Comparison of ENCODE assay signal across 21 cellular contexts in the genomic region with DNA sequence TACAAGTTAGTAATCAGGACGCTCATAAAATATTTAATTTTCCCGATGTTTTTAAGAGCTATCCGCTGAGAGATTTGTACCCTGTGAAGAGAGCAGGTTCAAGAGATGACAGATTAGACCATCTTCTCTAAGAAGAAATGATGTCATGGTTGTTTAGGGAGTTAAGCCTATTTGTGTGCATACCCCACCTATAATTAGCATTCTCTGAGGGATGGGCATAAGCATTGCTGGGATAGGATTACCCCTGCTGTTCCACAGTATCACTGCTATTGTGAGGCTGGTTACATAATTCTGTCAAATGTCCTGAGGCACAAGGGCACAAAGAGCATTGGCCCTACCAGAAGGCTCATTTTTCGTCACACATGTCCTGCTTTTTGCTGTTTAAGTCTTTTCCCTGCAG.
DNase-seq lines count a peak whose midpoint lies in the region; ATAC-seq and TF ChIP-seq lines count a peak whose summit lies in the region.
"Had no signal": no experiment of that assay in that cellular context is flagged by ENCODE, and none has a peak within 500 bp of the region (broad histone marks: within the 10 kb centered on the region; RNA-seq: fewer than 3 reads in every experiment).

No MANE protein-coding gene starts in this region.

- H3K27me3 ChIP-seq in dorsolateral prefrontal cortex (no peaks in the 10 kb centered on the region), gastrocnemius medialis (no peaks in the 10 kb centered on the region)
- no peaks in the 10 kb centered on the region for H3K27me3 ChIP-seq in CD4-positive, alpha-beta memory T cell (ENCODE audit: insufficient read depth, low read length)
- H3K27me3 ChIP-seq: MG63 had no signal

- peak; percentile 68 to 83 for ATAC-seq in gastrocnemius medialis
- ATAC-seq: Panc1 had no signal

- DNase-seq in NCI-H748 (lab: John Stamatoyannopoulos, UW; ENCODE audit: unreplicated experiment) (peak; percentile 57), NCI-H748 treated with DMSO at 0.1 percent for 48 hours (lab: John Stamatoyannopoulos, UW) (no peak), dorsolateral prefrontal cortex (no peak), gastrocnemius medialis (no peak), LoVo (ENCODE audit: low spot score) (no peak), type B pancreatic cell (ENCODE audit: extremely low spot score, unreplicated experiment) (no peak)
- DNase-seq in activated CD4-positive, alpha-beta T cell treated with anti-CD3 and anti-CD28 coated beads for 48 hours = no peak
- DNase-seq in CD4-positive, alpha-beta memory T cell = no peak
- DNase-seq: 8988T, ACHN, H7, KBM-7, MG63, NCI-H1105 treated with DMSO at 0.1 percent for 48 hours, NCI-H1694, NCI-H2081, NCI-H226, NCI-H510A, SHP77 had no signal

- no peak for TF ChIP-seq CTCF in dorsolateral prefrontal cortex (IDR thresholded peaks at IDR 0.05 in 54 of 56, conservative IDR thresholded peaks at IDR 0.05 in 2 of 56; ENCODE audit: low read depth in 1 of 56, partially characterized antibody in 56 of 56)
- no peak for TF ChIP-seq CTCF in gastrocnemius medialis (IDR thresholded peaks at IDR 0.05 in 4 of 5, conservative IDR thresholded peaks at IDR 0.05 in 1 of 5)
- no peak for TF ChIP-seq CTCF in type B pancreatic cell (conservative IDR thresholded peaks at IDR 0.05)

- CTCF ChIA-PET in CD4-positive, alpha-beta memory T cell (lab: Charles Lee; ENCODE audit: partially characterized antibody) = no interaction called here

- H3K9me3 ChIP-seq in gastrocnemius medialis = no peaks in the 10 kb centered on the region
- H3K9me3 ChIP-seq in CD4-positive, alpha-beta memory T cell (ENCODE audit: control insufficient read depth in 1 of 2, low read length in 2 of 2) = no peaks in the 10 kb centered on the region
- H3K9me3 ChIP-seq: MG63 had no signal

- no peak for TF ChIP-seq POLR2A in gastrocnemius medialis (IDR thresholded peaks at IDR 0.05)

- no peaks in the 10 kb centered on the region for H3K36me3 ChIP-seq in gastrocnemius medialis
- H3K36me3 ChIP-seq in CD4-positive, alpha-beta memory T cell (ENCODE audit: insufficient read depth, low read length) = no peaks in the 10 kb centered on the region
- H3K36me3 ChIP-seq: MG63 had no signal

- in situ Hi-C loops in gastrocnemius medialis (cut with MboI; ENCODE audit: low sequenced_read_pairs in 4 of 4) = no loop called here

- no peak overlapping the region for H3K27ac Mint-ChIP-seq in CD4-positive, alpha-beta memory T cell
- no peak overlapping the region for H3K27ac Mint-ChIP-seq in type B pancreatic cell

- peaks cover 0 to 8% (median 1%) of the 10 kb centered on the region in 8 donors for H3K9me3 Mint-ChIP-seq in CD4-positive, alpha-beta memory T cell
- no peaks in the 10 kb centered on the region for H3K9me3 Mint-ChIP-seq in type B pancreatic cell

- H3K4me3 ChIP-seq in dorsolateral prefrontal cortex (no peak overlapping the region), gastrocnemius medialis (no peak overlapping the region)
- no peak overlapping the region for H3K4me3 ChIP-seq in CD4-positive, alpha-beta memory T cell (ENCODE audit: low read length in 2 of 2)
- H3K4me3 ChIP-seq: MG63 had no signal

- no peaks in the 10 kb centered on the region for H3K4me1 Mint-ChIP-seq in CD4-positive, alpha-beta memory T cell
- no peaks in the 10 kb centered on the region for H3K4me1 Mint-ChIP-seq in type B pancreatic cell (ENCODE audit: unreplicated experiment)

- no peaks in the 10 kb centered on the region for H3K36me3 Mint-ChIP-seq in CD4-positive, alpha-beta memory T cell
- no peaks in the 10 kb centered on the region for H3K36me3 Mint-ChIP-seq in type B pancreatic cell

- peaks cover 25 to 27% of the 10 kb centered on the region in 2 donors for H3K4me1 ChIP-seq in gastrocnemius medialis
- H3K4me1 ChIP-seq in CD4-positive, alpha-beta memory T cell (ENCODE audit: insufficient read depth, low read length) = no peaks in the 10 kb centered on the region

- intact Hi-C loops in dorsolateral prefrontal cortex (cut with DNase I) (no loop called here), gastrocnemius medialis (cut with DNase I; ENCODE audit: low total_unique reads) (no loop called here)
- intact Hi-C loops in CD4-positive, alpha-beta memory T cell (cut with micrococcal nuclease) = no loop called here

- no peak overlapping the region for H3K4me3 Mint-ChIP-seq in CD4-positive, alpha-beta memory T cell
- no peak overlapping the region for H3K4me3 Mint-ChIP-seq in type B pancreatic cell

- H3K27me3 Mint-ChIP-seq in CD4-positive, alpha-beta memory T cell = no peaks in the 10 kb centered on the region
- no peaks in the 10 kb centered on the region for H3K27me3 Mint-ChIP-seq in type B pancreatic cell

- H3K27ac ChIP-seq in dorsolateral prefrontal cortex (peak overlapping the region in 50 of 59 donors; percentile 2 to 81 (median 56)), gastrocnemius medialis (peak overlapping the region in 3 of 4 donors; percentile 19 to 64 (median 44))
- H3K27ac ChIP-seq in CD4-positive, alpha-beta memory T cell (ENCODE audit: low read depth, low read length) = no peak overlapping the region
- H3K27ac ChIP-seq: RWPE1 had no signal

- POLR2A ChIA-PET in CD4-positive, alpha-beta memory T cell (lab: Charles Lee; ENCODE audit: partially characterized antibody) = no interaction called here
